In genomic region chr14:68011629-68012028, GRCh38 we compare ENCODE assay signal across 1 cellular context.
TF ChIP-seq lines count a peak whose summit lies in the region.

No MANE protein-coding gene starts in this region.

TF ChIP-seq in HepG2, 621 proteins besides CTCF, POLR2A, EP300 and RAD21 (continued from another document):
- TF ChIP-seq ZNF280B (CRISPR knock-in tag; IDR thresholded peaks at IDR 0.05; ENCODE audit: borderline replicate concordance) (no peak), THAP7 (CRISPR knock-in tag; IDR thresholded peaks at IDR 0.05) (no peak), SIX1 (CRISPR knock-in tag; IDR thresholded peaks at IDR 0.05; ENCODE audit: borderline replicate concordance) (no peak), ZNF383 (CRISPR knock-in tag; IDR thresholded peaks at IDR 0.05; ENCODE audit: borderline replicate concordance) (no peak), SMYD3 (CRISPR knock-in tag; IDR thresholded peaks at IDR 0.05) (no peak), ZSCAN25 (CRISPR knock-in tag; IDR thresholded peaks at IDR 0.05) (no peak)
TF ChIP-seq in HepG2: peak in this region for 0.
